Comparison of ENCODE assay signal across 12 cellular contexts in the genomic region with DNA sequence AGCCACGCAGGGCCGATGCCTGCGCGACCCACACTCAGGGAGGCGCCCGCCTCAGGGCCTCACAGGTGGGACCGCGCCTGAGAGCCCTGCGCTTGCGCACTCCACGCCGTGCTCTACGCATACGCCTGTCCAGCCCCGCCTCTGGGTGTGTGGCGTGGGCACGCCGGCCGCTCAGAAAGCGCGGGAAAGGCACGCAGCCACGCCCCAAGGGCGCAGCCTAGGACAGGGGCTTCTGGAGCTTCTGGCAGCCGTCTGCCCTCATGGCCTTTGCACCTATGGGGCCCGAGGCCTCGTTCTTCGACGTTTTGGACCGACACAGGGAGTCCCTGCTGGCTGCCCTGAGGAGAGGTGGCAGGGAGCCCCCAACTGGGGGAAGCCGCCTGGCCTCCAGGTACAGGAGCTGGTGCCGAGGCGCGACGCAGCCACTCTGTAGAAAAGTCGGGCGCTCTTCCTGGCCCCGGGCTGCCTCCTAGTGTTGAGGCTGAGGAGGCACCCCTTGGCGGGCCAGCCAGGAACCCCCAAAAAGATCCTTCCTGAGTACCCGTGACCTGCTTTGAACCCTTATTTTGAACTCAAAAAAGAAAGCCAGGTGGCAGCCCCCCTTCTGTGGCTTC. TPM values are rescaled to one million over a fixed set of nuclear protein-coding genes. Genes with fewer than 3 reads are reported as not detected.
DNase-seq lines count a peak whose midpoint lies in the region; ATAC-seq and TF ChIP-seq lines count a peak whose summit lies in the region.
"Had no signal": no experiment of that assay in that cellular context is flagged by ENCODE, and none has a peak within 500 bp of the region (broad histone marks: within the 10 kb centered on the region; RNA-seq: fewer than 3 reads in every experiment).

A gene with protein sequence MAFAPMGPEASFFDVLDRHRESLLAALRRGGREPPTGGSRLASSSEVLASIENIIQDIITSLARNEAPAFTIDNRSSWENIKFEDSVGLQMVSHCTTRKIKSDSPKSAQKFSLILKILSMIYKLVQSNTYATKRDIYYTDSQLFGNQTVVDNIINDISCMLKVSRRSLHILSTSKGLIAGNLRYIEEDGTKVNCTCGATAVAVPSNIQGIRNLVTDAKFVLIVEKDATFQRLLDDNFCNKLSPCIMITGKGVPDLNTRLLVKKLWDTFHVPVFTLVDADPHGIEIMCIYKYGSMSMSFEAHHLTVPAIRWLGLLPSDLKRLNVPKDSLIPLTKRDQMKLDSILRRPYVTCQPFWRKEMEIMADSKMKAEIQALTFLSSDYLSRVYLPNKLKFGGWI (plus strand): TSS at position 196 of the 614 bp plus-strand sequence. CDS start 65 bp downstream, at position 261.

- TF ChIP-seq CTCF in GM12873 (IDR thresholded peaks at IDR 0.05; ENCODE audit: insufficient read depth, low read depth, low read length, missing control alignments) (peak; percentile 37), NB4 (IDR thresholded peaks at IDR 0.05; ENCODE audit: low read depth, low read length) (peak; percentile 37), esophagus squamous epithelium (IDR thresholded peaks at IDR 0.05) (peak in 4 of 6 experiments; percentile 19 to 56 (median 34))

- H3K18ac ChIP-seq in trophoblast cell (ENCODE audit: low read length) = no peak within 1 kb of the TSS

- H2AK5ac ChIP-seq in trophoblast cell (ENCODE audit: low read length) = no peak within 1 kb of the TSS

- H3K27ac ChIP-seq in esophagus squamous epithelium (no peak within 1 kb of the TSS), trophoblast cell (ENCODE audit: low read depth, low read length) (no peak within 1 kb of the TSS)
- H3K27ac ChIP-seq: gastroesophageal sphincter had no signal

- no peak within 1 kb of the TSS for H2AFZ ChIP-seq in trophoblast cell (ENCODE audit: insufficient read depth, low read length, poor library complexity)

- no peak within 1 kb of the TSS for H3K4ac ChIP-seq in trophoblast cell (ENCODE audit: low read depth, low read length)

- no peak within 1 kb of the TSS for H4K12ac ChIP-seq in trophoblast cell (ENCODE audit: low read depth, low read length)

- no peak within 1 kb of the TSS for H2BK120ac ChIP-seq in trophoblast cell (ENCODE audit: insufficient read depth, low read length, poor library complexity)

- H3K79me1 ChIP-seq in trophoblast cell (ENCODE audit: low read length) = no peaks in the 10 kb centered on the region

- H4K8ac ChIP-seq in trophoblast cell (ENCODE audit: low read depth, low read length) = no peak within 1 kb of the TSS

- intact Hi-C loops in esophagus squamous epithelium (cut with DNase I) = no loop called here

- H3K36me3 ChIP-seq in esophagus squamous epithelium (no peaks in the 10 kb centered on the region), trophoblast cell (ENCODE audit: control insufficient read depth in 1 of 2, insufficient read depth in 2 of 2, low read length in 2 of 2) (no peaks in the 10 kb centered on the region)
- H3K36me3 ChIP-seq: gastroesophageal sphincter had no signal

- H3K9me3 ChIP-seq in esophagus squamous epithelium = no peaks in the 10 kb centered on the region
- H3K9me3 ChIP-seq in trophoblast cell (ENCODE audit: insufficient read depth, low read depth, low read length) = no peaks in the 10 kb centered on the region
- H3K9me3 ChIP-seq: gastroesophageal sphincter had no signal

- no peak within 1 kb of the TSS for H3K4me2 ChIP-seq in trophoblast cell (ENCODE audit: low read length)

- H2BK5ac ChIP-seq in trophoblast cell (ENCODE audit: low read depth, low read length, poor library complexity) = no peak within 1 kb of the TSS

- H3K4me1 ChIP-seq in esophagus squamous epithelium = peaks cover 7 to 38% (median 9%) of the 10 kb centered on the region in 3 donors
- peaks cover 9 to 10% of the 10 kb centered on the region in 2 experiments for H3K4me1 ChIP-seq in trophoblast cell (ENCODE audit: control insufficient read depth in 1 of 2, insufficient read depth in 2 of 2, low read length in 2 of 2)

- no peaks in the 10 kb centered on the region for H3K79me2 ChIP-seq in trophoblast cell (ENCODE audit: control insufficient read depth, insufficient read depth, low read length, poor library complexity)

- DNase-seq in NB4 (ENCODE audit: low read depth) = peak; percentile 23
- DNase-seq in esophagus squamous epithelium (lab: John Stamatoyannopoulos, UW) = no peak
- DNase-seq in trophoblast cell = peak; percentile 67 to 74
- no peak for DNase-seq in stimulated activated CD4-positive, alpha-beta T cell treated with anti-CD3 and anti-CD28 coated beads, Interleukin-1b, Interleukin-23, amount 100 ng/mL, for 48 hours
- DNase-seq: activated gamma-delta T cell had no signal

- H3K23ac ChIP-seq in trophoblast cell (ENCODE audit: low read length) = no peak within 1 kb of the TSS

- 73% methylated on average over 4 of the region's 40 CpGs; no CpG with 5 or more reads in 1 of the 2 donors for WGBS in esophagus squamous epithelium, 2 donors
- no CpG with 5 or more reads among the region's 40 CpGs for WGBS in trophoblast cell (ENCODE audit: extremely low coverage, insufficient coverage, insufficient read length)

- no peak within 1 kb of the TSS for H3K9ac ChIP-seq in trophoblast cell (ENCODE audit: low read length)

- no peak within 1 kb of the TSS for H3K14ac ChIP-seq in trophoblast cell (ENCODE audit: low read length)

- H2BK12ac ChIP-seq in trophoblast cell (ENCODE audit: low read length) = peak within 1 kb of the TSS; percentile 20

- H3K4me3 ChIP-seq in NB4 (ENCODE audit: low read depth, low read length) = no peak within 1 kb of the TSS
- no peak within 1 kb of the TSS for H3K4me3 ChIP-seq in esophagus squamous epithelium
- no peak within 1 kb of the TSS for H3K4me3 ChIP-seq in trophoblast cell (ENCODE audit: low read depth, low read length)
- H3K4me3 ChIP-seq: gastroesophageal sphincter, lung had no signal

- H3K27me3 ChIP-seq in esophagus squamous epithelium (peaks cover 0 to 43% (median 1%) of the 10 kb centered on the region in 4 donors), trophoblast cell (ENCODE audit: insufficient read depth, low read length) (no peaks in the 10 kb centered on the region)

- no peak within 1 kb of the TSS for H4K91ac ChIP-seq in trophoblast cell (ENCODE audit: low read depth, low read length)

- TF ChIP-seq POLR2A in NB4 (IDR thresholded peaks at IDR 0.05; ENCODE audit: extremely low read depth, insufficient read length) = no peak
- TF ChIP-seq POLR2A in esophagus squamous epithelium (IDR thresholded peaks at IDR 0.05) = no peak
- no peak for TF ChIP-seq POLR2A in GM18505 (IDR thresholded peaks at IDR 0.05; ENCODE audit: borderline replicate concordance, extremely low read depth, insufficient read depth, insufficient read length)

- ATAC-seq in HG03097 (IDR thresholded peaks at IDR 0.05; ENCODE audit: low FRiP score, unreplicated experiment) (no peak), GM18505 (IDR thresholded peaks at IDR 0.05; ENCODE audit: unreplicated experiment) (no peak)
- ATAC-seq: gastroesophageal sphincter had no signal

RNA-seq across cellular contexts. Expression of the gene that starts here (rescaled TPM):
- not detected for total RNA-seq in esophagus squamous epithelium
- polyA plus RNA-seq in trophoblast cell (2013) = not detected in 2 replicates
- total RNA-seq: gastroesophageal sphincter, lung, pulmonary artery endothelial cell, urinary bladder had no signal
- polyA plus RNA-seq: lung, urinary bladder had no signal

Comparison
In these comparisons a context has a peak if more than half of its experiments do, and no peak if none do; other contexts are left out.
1. DNase-seq: peak in NB4 (single experiment) and trophoblast cell (2 of 2); none in esophagus squamous epithelium (single experiment) and stimulated activated CD4-positive, alpha-beta T cell treated with anti-CD3 and anti-CD28 coated beads, Interleukin-1b, Interleukin-23, amount 100 ng/mL, for 48 hours (single experiment).
2. Peak in every context shown above with its lines, with median percentiles within 50 percentile points of each other: CTCF ChIP-seq.